Comparison of ENCODE assay signal across 8 cellular contexts in the genomic region with DNA sequence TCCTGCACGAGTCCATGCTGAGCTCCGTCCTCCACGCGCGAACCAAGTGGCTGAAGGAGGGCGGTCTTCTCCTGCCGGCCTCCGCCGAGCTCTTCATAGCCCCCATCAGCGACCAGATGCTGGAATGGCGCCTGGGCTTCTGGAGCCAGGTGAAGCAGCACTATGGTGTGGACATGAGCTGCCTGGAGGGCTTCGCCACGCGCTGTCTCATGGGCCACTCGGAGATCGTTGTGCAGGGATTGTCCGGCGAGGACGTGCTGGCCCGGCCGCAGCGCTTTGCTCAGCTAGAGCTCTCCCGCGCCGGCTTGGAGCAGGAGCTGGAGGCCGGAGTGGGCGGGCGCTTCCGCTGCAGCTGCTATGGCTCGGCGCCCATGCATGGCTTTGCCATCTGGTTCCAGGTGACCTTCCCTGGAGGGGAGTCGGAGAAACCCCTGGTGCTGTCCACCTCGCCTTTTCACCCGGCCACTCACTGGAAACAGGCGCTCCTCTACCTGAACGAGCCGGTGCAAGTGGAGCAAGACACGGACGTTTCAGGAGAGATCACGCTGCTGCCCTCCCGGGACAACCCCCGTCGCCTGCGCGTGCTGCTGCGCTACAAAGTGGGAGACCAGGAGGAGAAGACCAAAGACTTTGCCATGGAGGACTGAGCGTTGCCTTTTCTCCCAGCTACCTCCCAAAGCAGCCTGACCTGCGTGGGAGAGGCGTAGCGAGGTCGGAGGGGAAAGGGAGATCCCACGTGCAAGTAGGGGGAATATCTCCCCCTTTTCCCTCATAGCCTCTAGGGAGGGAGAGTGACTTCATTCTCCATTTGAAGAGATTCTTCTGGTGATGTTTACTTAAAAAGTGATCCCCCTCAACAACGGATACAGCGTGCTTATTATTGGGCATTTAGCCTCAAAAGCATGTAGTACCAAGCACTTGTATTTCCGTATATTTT. TPM values are rescaled to one million over a fixed set of nuclear protein-coding genes. Genes with fewer than 3 reads are reported as not detected.
DNase-seq lines count a peak whose midpoint lies in the region; ATAC-seq, FAIRE-seq and TF ChIP-seq lines count a peak whose summit lies in the region.

No MANE protein-coding gene starts in this region.

- POLR2A ChIA-PET in IMR-90 (lab: Charles Lee; ENCODE audit: unreplicated experiment) (no interaction called here), SK-N-SH (lab: Yijun Ruan, JAX) (interaction anchor here (1.2 to 1.4 kb wide), 4 partner anchors 9 to 255 kb away, joined by 3 to 11 read pairs (median 4); no protein-coding TSS in a partner anchor)

- H2BK5ac ChIP-seq in IMR-90 (ENCODE audit: low read depth, low read length, poor library complexity, severe bottlenecking), result peak overlapping the region; percentile 18

- peak overlapping the region; percentile 87 for H2AK9ac ChIP-seq in IMR-90 (replicated peaks; ENCODE audit: low read depth, low read length, poor library complexity)

- no peaks in the 10 kb centered on the region for H3K27me3 ChIP-seq in IMR-90 (ENCODE audit: control insufficient read depth, insufficient read depth, low read length)
- no peaks in the 10 kb centered on the region for H3K27me3 ChIP-seq in SK-N-SH (ENCODE audit: insufficient read depth)
- H3K27me3 ChIP-seq in astrocyte (ENCODE audit: insufficient read depth, low read length), result no peaks in the 10 kb centered on the region
- no peaks in the 10 kb centered on the region for H3K27me3 ChIP-seq in rectal smooth muscle tissue (ENCODE audit: control insufficient read depth, insufficient read depth, low read length)

- H4K8ac ChIP-seq in IMR-90 (ENCODE audit: low read depth in 2 of 2, low read length in 2 of 2), result peak overlapping the region; percentile 91 to 92; a peak in 3 of 4 replicates

- peak overlapping the region; percentile 91 for H2AFZ ChIP-seq in IMR-90 (replicated peaks; ENCODE audit: low read length, poor library complexity)
- H2AFZ ChIP-seq in SK-N-SH (ENCODE audit: low read depth), result peak overlapping the region; percentile 99
- peak overlapping the region; percentile 99 for H2AFZ ChIP-seq in astrocyte (ENCODE audit: low read depth, low read length)

- H2BK120ac ChIP-seq in IMR-90 (ENCODE audit: low read depth, low read length), result no peak overlapping the region

- no peak overlapping the region for H2AK5ac ChIP-seq in IMR-90 (ENCODE audit: low read depth, low read length)

- 1% methylated on average over 19 of the region's 55 CpGs; no CpG with 5 or more reads in 1 of the 2 experiments for WGBS in IMR-90 (ENCODE audit: extremely low coverage in 2 of 2, insufficient read length in 1 of 2), 2 experiments
- WGBS in SK-N-SH (ENCODE audit: low lambda C conversion rate), result 16% methylated on average over 25 of the region's 55 CpGs

- H4K91ac ChIP-seq in IMR-90 (ENCODE audit: insufficient read depth, low read depth, low read length), result no peak overlapping the region

- no peak overlapping the region for H2BK15ac ChIP-seq in IMR-90 (ENCODE audit: low read depth, low read length)

- peaks cover 5% of the 10 kb centered on the region for H3K4me1 Mint-ChIP-seq in astrocyte (ENCODE audit: low read depth, unreplicated experiment)

- CTCF ChIA-PET in IMR-90 (lab: Yijun Ruan, JAX) (interaction anchor here (1.3 kb wide), 1 partner anchor 15 kb away, joined by 6 read pairs; no protein-coding TSS in a partner anchor), SK-N-SH (lab: Yijun Ruan, JAX) (interaction anchor here (0.9 to 2.1 kb wide), 2 partner anchors 85 to 472 kb away, joined by 4 to 6 read pairs; no protein-coding TSS in a partner anchor)

- peak overlapping the region; percentile 80 for H3K9ac ChIP-seq in IMR-90 (ENCODE audit: low read depth, low read length)
- peak overlapping the region; percentile 86 for H3K9ac ChIP-seq in SK-N-SH
- H3K9ac ChIP-seq in astrocyte (ENCODE audit: low read length), result peak overlapping the region; percentile 90
- peak overlapping the region; percentile 93 for H3K9ac ChIP-seq in rectal smooth muscle tissue (ENCODE audit: low read length)

- TF ChIP-seq RAD21 in IMR-90 (IDR thresholded peaks at IDR 0.05; ENCODE audit: low read length), result no peak
- TF ChIP-seq RAD21 in SK-N-SH (IDR thresholded peaks at IDR 0.05; ENCODE audit: low read length), result peak; percentile 15; the same call in 1 of the 2 replicates

- peak overlapping the region; percentile 54 for H3K23ac ChIP-seq in IMR-90 (ENCODE audit: low read depth, low read length)

- peaks cover 2% of the 10 kb centered on the region for H3K4me1 ChIP-seq in IMR-90 (ENCODE audit: control insufficient read depth, insufficient read depth, low read length)
- H3K4me1 ChIP-seq in SK-N-SH (ENCODE audit: control insufficient read depth in 1 of 2, insufficient read depth in 2 of 2, low read depth in 1 of 2, low read length in 1 of 2), result peaks cover 0 to 12% of the 10 kb centered on the region in 2 experiments; a peak in 3 of 4 replicates
- peaks cover 10% of the 10 kb centered on the region for H3K4me1 ChIP-seq in astrocyte (ENCODE audit: insufficient read depth, low read length)
- H3K4me1 ChIP-seq in rectal smooth muscle tissue (ENCODE audit: control insufficient read depth, insufficient read depth, low read length), result peaks cover 6% of the 10 kb centered on the region

- peaks cover 7% of the 10 kb centered on the region; the same call in 1 of the 2 replicates for H3K79me2 ChIP-seq in SK-N-SH (ENCODE audit: insufficient read depth)
- H3K79me2 ChIP-seq in astrocyte (ENCODE audit: insufficient read depth, low read length), result peaks cover 27% of the 10 kb centered on the region

- H3K9me3 ChIP-seq in IMR-90 (ENCODE audit: control insufficient read depth, insufficient read depth, low read length), result no peaks in the 10 kb centered on the region
- no peaks in the 10 kb centered on the region for H3K9me3 ChIP-seq in SK-N-SH
- H3K9me3 ChIP-seq in astrocyte (ENCODE audit: insufficient read depth, low read depth, low read length), result no peaks in the 10 kb centered on the region

- H4K20me1 ChIP-seq in IMR-90 (ENCODE audit: insufficient read depth, low read length) (no peaks in the 10 kb centered on the region), SK-N-SH (ENCODE audit: insufficient read depth) (no peaks in the 10 kb centered on the region), astrocyte (ENCODE audit: insufficient read depth, low read length) (peaks cover 5% of the 10 kb centered on the region)

- no peak overlapping the region for H3K18ac ChIP-seq in IMR-90 (ENCODE audit: low read depth, low read length)

- H3F3A ChIP-seq in SK-N-SH (replicated peaks; ENCODE audit: insufficient read depth), result no peaks in the 10 kb centered on the region

- no peaks in the 10 kb centered on the region for H3K9me1 ChIP-seq in IMR-90 (ENCODE audit: insufficient read depth, low read length)

- no peak for TF ChIP-seq POLR2A in IMR-90 (IDR thresholded peaks at IDR 0.05; ENCODE audit: low read depth, low read length)

- no peak overlapping the region for H3K56ac ChIP-seq in IMR-90 (ENCODE audit: extremely low read depth, insufficient read depth, low read length)

- TF ChIP-seq EP300 in SK-N-SH (IDR thresholded peaks at IDR 0.05; ENCODE audit: borderline replicate concordance in 1 of 2, low read depth in 1 of 2, low read length in 1 of 2), result no peak

- H3K27ac ChIP-seq in IMR-90 (ENCODE audit: insufficient read depth, low read length) (peak overlapping the region; percentile 76), SK-N-SH (ENCODE audit: low read depth in 2 of 2, low read length in 1 of 2) (peak overlapping the region; percentile 51 to 96), astrocyte (ENCODE audit: low read depth, low read length) (peak overlapping the region; percentile 72), rectal smooth muscle tissue (ENCODE audit: low read depth, low read length) (peak overlapping the region; percentile 87)

- H3K36me3 ChIP-seq in IMR-90 (ENCODE audit: control insufficient read depth, insufficient read depth, low read length) (peaks cover 2% of the 10 kb centered on the region; the same call in 1 of the 2 replicates), SK-N-SH (replicated peaks in 1 of 2; ENCODE audit: control insufficient read depth in 1 of 2, insufficient read depth in 2 of 2, low read length in 1 of 2) (peaks cover 17 to 22% of the 10 kb centered on the region in 2 experiments), astrocyte (ENCODE audit: insufficient read depth, low read length) (peaks cover 8% of the 10 kb centered on the region), rectal smooth muscle tissue (ENCODE audit: control insufficient read depth, insufficient read depth, low read length) (no peaks in the 10 kb centered on the region)

- peaks cover 4 to 18% of the 10 kb centered on the region in 2 experiments; a peak in 2 of 4 replicates for H3K79me1 ChIP-seq in IMR-90 (ENCODE audit: low read depth in 1 of 2, low read length in 2 of 2)

- FAIRE-seq in astrocyte (lab: Jason Lieb, UNC), result no peak

- peak; percentile 65 for ATAC-seq in GM21717 (IDR thresholded peaks at IDR 0.05; ENCODE audit: unreplicated experiment)
- ATAC-seq in IMR-90 (ENCODE audit: low read depth), result peak; percentile 71

- intact Hi-C loops in IMR-90 (cut with micrococcal nuclease), result loop anchor here (2.0 kb wide), 1 partner anchor 83 kb away; a partner anchor contains a TSS

- peak; percentile 72 for DNase-seq in ELF-1 (ENCODE audit: low read depth, low spot score)
- DNase-seq in IMR-90, result peak; percentile 55
- DNase-seq in SK-N-SH, result peak; percentile 78
- DNase-seq in astrocyte (ENCODE audit: low read depth), result peak; percentile 53
- peak; percentile 28 for DNase-seq in hepatic stellate cell (ENCODE audit: low spot score)
- no peak for DNase-seq in epidermal melanocyte (ENCODE audit: insufficient read length, low spot score)

- H3K9me3 Mint-ChIP-seq in astrocyte (ENCODE audit: unreplicated experiment), result no peaks in the 10 kb centered on the region

- dilution Hi-C loops in IMR-90 (cut with HindIII; ENCODE audit: low sequenced_read_pairs, unreplicated experiment), result no loop called here

- H3K27me3 Mint-ChIP-seq in astrocyte (ENCODE audit: low read depth, unreplicated experiment), result no peaks in the 10 kb centered on the region

- H3K4ac ChIP-seq in IMR-90 (ENCODE audit: low read depth, low read length), result peak overlapping the region; percentile 76

- no peaks in the 10 kb centered on the region for H3K36me3 Mint-ChIP-seq in astrocyte (ENCODE audit: low read depth, unreplicated experiment)

- no peak overlapping the region for H2BK20ac ChIP-seq in IMR-90 (ENCODE audit: low read depth, low read length)

- BruUV-seq in IMR-90 (replicated peaks; lab: Mats Ljungman, UMichigan), result no TSS peak

- H3K4me3 ChIP-seq in IMR-90 (ENCODE audit: insufficient read depth, low read depth, low read length) (peak overlapping the region; percentile 81), SK-N-SH (ENCODE audit: low read depth in 2 of 2, low read length in 1 of 2) (peak overlapping the region; percentile 94 to 99), astrocyte (ENCODE audit: insufficient read depth, low read depth, low read length) (peak overlapping the region; percentile 96), rectal smooth muscle tissue (ENCODE audit: low read length) (peak overlapping the region; percentile 98)

- peak overlapping the region; percentile 90 for H3K4me2 ChIP-seq in IMR-90 (ENCODE audit: low read depth, low read length)
- H3K4me2 ChIP-seq in SK-N-SH, result peak overlapping the region; percentile 94
- H3K4me2 ChIP-seq in astrocyte (ENCODE audit: low read length), result peak overlapping the region; percentile 95

- peak overlapping the region; percentile 96 for H3K4me3 Mint-ChIP-seq in astrocyte (ENCODE audit: unreplicated experiment)

- H3K14ac ChIP-seq in IMR-90 (replicated peaks; ENCODE audit: low read depth, low read length), result peak overlapping the region; percentile 52; the same call in 1 of the 2 replicates

- TF ChIP-seq CTCF in IMR-90 (conservative IDR thresholded peaks at IDR 0.05; ENCODE audit: low read depth, low read length) (no peak), SK-N-SH (IDR thresholded peaks at IDR 0.05) (no peak), astrocyte (IDR thresholded peaks at IDR 0.05; ENCODE audit: insufficient read depth, low read depth, low read length) (no peak)

- H4K5ac ChIP-seq in IMR-90 (ENCODE audit: low read depth, low read length), result no peak overlapping the region; the same call in 1 of the 2 replicates

- H3K27ac Mint-ChIP-seq in astrocyte (ENCODE audit: unreplicated experiment), result peak overlapping the region; percentile 69

- in situ Hi-C loops in IMR-90 (cut with MboI; ENCODE audit: low sequenced_read_pairs), result no loop called here

- H3K9me2 ChIP-seq in SK-N-SH, result no peaks in the 10 kb centered on the region

RNA-seq across cellular contexts. Expression of a gene that starts 1.0 kb away (rescaled TPM):
- total RNA-seq in IMR-90 (2012; rRNA removed) (15.4 and 17.2 TPM in 2 replicates), astrocyte (14.2 and 14.9 TPM in 2 replicates)
- polyA plus RNA-seq in IMR-90 (2012; rRNA removed) (12.5 and 12.6 TPM in 2 replicates), SK-N-SH (2012; rRNA removed) (15.2 and 17.2 TPM in 2 replicates)
- 11.0 and 14.6 TPM in 2 replicates for polyA plus RNA-seq in IMR-90 (2012; cell fraction: cytosol; rRNA removed)
- polyA plus RNA-seq in IMR-90 (2012; cell fraction: nucleus; rRNA removed; ENCODE audit: low replicate concordance), result 2.3 and 3.4 TPM in 2 replicates
- 14.4 and 17.8 TPM in 2 replicates for polyA plus RNA-seq in SK-N-SH (2012; cell fraction: cytosol; rRNA removed)
- polyA plus RNA-seq in SK-N-SH (2012; cell fraction: nucleus; rRNA removed), result 5.9 and 6.7 TPM in 2 replicates
